ENCODE assay signal across 1 cellular context in genomic region chr16:85924675-85925074, GRCh38.
TF ChIP-seq lines count a peak whose summit lies in the region.

No MANE protein-coding gene starts in this region.

TF ChIP-seq in WTC11, 78 proteins besides CTCF, POLR2A, EP300 and RAD21 (continued from another document):
- TF ChIP-seq ZNF532 (CRISPR knock-in tag; IDR thresholded peaks at IDR 0.05; ENCODE audit: borderline replicate concordance) (no peak), ZNF671 (CRISPR knock-in tag; IDR thresholded peaks at IDR 0.05) (no peak), GTF2I (CRISPR knock-in tag; conservative IDR thresholded peaks at IDR 0.05) (no peak), NR1H2 (CRISPR knock-in tag; IDR thresholded peaks at IDR 0.05) (no peak)
- TF ChIP-seq, protein P1, sequence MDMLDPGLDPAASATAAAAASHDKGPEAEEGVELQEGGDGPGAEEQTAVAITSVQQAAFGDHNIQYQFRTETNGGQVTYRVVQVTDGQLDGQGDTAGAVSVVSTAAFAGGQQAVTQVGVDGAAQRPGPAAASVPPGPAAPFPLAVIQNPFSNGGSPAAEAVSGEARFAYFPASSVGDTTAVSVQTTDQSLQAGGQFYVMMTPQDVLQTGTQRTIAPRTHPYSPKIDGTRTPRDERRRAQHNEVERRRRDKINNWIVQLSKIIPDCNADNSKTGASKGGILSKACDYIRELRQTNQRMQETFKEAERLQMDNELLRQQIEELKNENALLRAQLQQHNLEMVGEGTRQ (CRISPR knock-in tag; IDR thresholded peaks at IDR 0.05), result no peak
- TF ChIP-seq, protein P2, sequence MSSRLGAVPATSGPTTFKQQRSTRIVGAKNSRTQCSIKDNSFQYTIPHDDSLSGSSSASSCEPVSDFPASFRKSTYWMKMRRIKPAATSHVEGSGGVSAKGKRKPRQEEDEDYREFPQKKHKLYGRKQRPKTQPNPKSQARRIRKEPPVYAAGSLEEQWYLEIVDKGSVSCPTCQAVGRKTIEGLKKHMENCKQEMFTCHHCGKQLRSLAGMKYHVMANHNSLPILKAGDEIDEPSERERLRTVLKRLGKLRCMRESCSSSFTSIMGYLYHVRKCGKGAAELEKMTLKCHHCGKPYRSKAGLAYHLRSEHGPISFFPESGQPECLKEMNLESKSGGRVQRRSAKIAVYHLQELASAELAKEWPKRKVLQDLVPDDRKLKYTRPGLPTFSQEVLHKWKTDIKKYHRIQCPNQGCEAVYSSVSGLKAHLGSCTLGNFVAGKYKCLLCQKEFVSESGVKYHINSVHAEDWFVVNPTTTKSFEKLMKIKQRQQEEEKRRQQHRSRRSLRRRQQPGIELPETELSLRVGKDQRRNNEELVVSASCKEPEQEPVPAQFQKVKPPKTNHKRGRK (CRISPR knock-in tag; IDR thresholded peaks at IDR 0.05; ENCODE audit: borderline replicate concordance), result no peak
- TF ChIP-seq, protein P3, sequence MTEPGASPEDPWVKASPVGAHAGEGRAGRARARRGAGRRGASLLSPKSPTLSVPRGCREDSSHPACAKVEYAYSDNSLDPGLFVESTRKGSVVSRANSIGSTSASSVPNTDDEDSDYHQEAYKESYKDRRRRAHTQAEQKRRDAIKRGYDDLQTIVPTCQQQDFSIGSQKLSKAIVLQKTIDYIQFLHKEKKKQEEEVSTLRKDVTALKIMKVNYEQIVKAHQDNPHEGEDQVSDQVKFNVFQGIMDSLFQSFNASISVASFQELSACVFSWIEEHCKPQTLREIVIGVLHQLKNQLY (CRISPR knock-in tag; IDR thresholded peaks at IDR 0.05), result no peak
- TF ChIP-seq, protein P4, sequence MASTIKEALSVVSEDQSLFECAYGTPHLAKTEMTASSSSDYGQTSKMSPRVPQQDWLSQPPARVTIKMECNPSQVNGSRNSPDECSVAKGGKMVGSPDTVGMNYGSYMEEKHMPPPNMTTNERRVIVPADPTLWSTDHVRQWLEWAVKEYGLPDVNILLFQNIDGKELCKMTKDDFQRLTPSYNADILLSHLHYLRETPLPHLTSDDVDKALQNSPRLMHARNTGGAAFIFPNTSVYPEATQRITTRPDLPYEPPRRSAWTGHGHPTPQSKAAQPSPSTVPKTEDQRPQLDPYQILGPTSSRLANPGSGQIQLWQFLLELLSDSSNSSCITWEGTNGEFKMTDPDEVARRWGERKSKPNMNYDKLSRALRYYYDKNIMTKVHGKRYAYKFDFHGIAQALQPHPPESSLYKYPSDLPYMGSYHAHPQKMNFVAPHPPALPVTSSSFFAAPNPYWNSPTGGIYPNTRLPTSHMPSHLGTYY (CRISPR knock-in tag; IDR thresholded peaks at IDR 0.05), result no peak
